1 cellular context compared by ENCODE assay signal in the genomic region with DNA sequence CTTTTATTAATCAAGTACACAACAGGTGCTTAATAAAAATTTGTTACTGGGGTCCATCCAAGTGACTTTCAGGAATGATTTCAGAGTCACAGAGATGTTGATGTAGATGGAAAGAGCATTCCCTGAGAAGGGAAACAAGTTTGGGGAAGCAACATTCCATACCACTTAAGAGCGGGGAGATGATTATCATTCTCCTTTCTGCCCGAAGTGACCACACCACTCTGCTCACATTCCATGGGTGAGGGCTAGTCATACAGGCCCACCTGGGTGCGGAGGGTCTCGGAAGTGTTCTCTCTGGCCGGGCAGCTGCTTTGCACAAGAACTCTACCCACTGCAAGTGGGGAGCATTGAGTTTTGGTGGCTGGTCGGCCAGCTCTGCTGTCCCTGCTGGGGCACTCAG.
TF ChIP-seq lines count a peak whose summit lies in the region.

No MANE protein-coding gene starts in this region.

TF ChIP-seq in WTC11, 78 proteins besides CTCF, POLR2A, EP300 and RAD21 (continued from another document):
- no peak for TF ChIP-seq E2F5 (CRISPR knock-in tag; IDR thresholded peaks at IDR 0.05)
- no peak for TF ChIP-seq USF1 (CRISPR knock-in tag; IDR thresholded peaks at IDR 0.05)
- TF ChIP-seq FOXK1 (CRISPR knock-in tag; IDR thresholded peaks at IDR 0.05) = no peak
- no peak for TF ChIP-seq ATF1 (CRISPR knock-in tag; IDR thresholded peaks at IDR 0.05)
- no peak for TF ChIP-seq OVOL2 (CRISPR knock-in tag; IDR thresholded peaks at IDR 0.05; ENCODE audit: borderline replicate concordance)
- TF ChIP-seq KAT7 (CRISPR knock-in tag; IDR thresholded peaks at IDR 0.05; ENCODE audit: borderline replicate concordance) = no peak
- no peak for TF ChIP-seq ZNF121 (CRISPR knock-in tag; IDR thresholded peaks at IDR 0.05)
- TF ChIP-seq ELF4 (CRISPR knock-in tag; IDR thresholded peaks at IDR 0.05; ENCODE audit: low read depth) = no peak
- TF ChIP-seq, protein P1, sequence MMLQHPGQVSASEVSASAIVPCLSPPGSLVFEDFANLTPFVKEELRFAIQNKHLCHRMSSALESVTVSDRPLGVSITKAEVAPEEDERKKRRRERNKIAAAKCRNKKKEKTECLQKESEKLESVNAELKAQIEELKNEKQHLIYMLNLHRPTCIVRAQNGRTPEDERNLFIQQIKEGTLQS (CRISPR knock-in tag; conservative IDR thresholded peaks at IDR 0.05) = no peak
